ENCODE assay signal across 19 cellular contexts in the genomic region with DNA sequence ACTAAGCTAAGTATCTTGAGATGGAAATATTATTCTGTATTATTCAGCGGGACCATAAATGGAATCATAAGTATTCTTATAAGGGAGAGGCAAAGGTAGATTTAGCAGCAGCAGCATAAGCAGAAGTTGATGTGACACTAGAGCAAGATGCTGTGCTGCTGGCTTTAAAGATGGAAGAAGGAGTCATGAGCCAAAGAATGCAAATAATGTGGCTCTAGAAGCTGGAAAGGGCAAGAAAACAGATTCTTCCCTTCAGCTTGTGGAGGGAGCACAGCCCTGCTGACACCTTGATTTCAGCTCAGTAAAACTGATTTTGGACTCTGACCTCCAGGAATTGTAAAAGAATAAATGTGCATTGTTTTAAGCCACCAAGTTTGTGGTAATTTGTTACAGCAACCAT.
DNase-seq lines count a peak whose midpoint lies in the region; ATAC-seq and TF ChIP-seq lines count a peak whose summit lies in the region.
"Had no signal": no experiment of that assay in that cellular context is flagged by ENCODE, and none has a peak within 500 bp of the region (broad histone marks: within the 10 kb centered on the region; RNA-seq: fewer than 3 reads in every experiment).

No MANE protein-coding gene starts in this region.

- H3K36me3 ChIP-seq in GM23248 (ENCODE audit: low read depth): no peaks in the 10 kb centered on the region
- H3K36me3 ChIP-seq in osteoblast (ENCODE audit: insufficient read depth, low read length): no peaks in the 10 kb centered on the region
- H3K36me3 ChIP-seq: BLaER1 had no signal

- 93 to 97% methylated on average over 1 of the region's 1 CpG for WGBS in GM23248 (ENCODE audit: low coverage in 1 of 2, low lambda C conversion rate in 2 of 2, missing lambda C conversion rate in 2 of 2), 2 experiments

- H4K20me1 ChIP-seq in GM23248 (ENCODE audit: insufficient read depth) (no peaks in the 10 kb centered on the region), osteoblast (ENCODE audit: insufficient read depth, low read length) (no peaks in the 10 kb centered on the region)
- H4K20me1 ChIP-seq: BLaER1 had no signal

- H3K79me2 ChIP-seq in GM23248 (ENCODE audit: insufficient read depth) (no peaks in the 10 kb centered on the region), osteoblast (ENCODE audit: insufficient read depth, low read length) (no peaks in the 10 kb centered on the region)

- H3K4me1 ChIP-seq in GM23248 (ENCODE audit: insufficient read depth): 0 out of 2 replicates have a peak, but pooled peaks cover 3% of the 10 kb centered on the region
- peaks cover 7% of the 10 kb centered on the region for H3K4me1 ChIP-seq in osteoblast (ENCODE audit: insufficient read depth, low read length)
- H3K4me1 ChIP-seq: BLaER1, Caco-2 had no signal

- H2AFZ ChIP-seq in GM23248: no peak overlapping the region
- no peak overlapping the region for H2AFZ ChIP-seq in osteoblast (ENCODE audit: low read length)
- H2AFZ ChIP-seq: GM23338 had no signal

- DNase-seq in GM23248 (peak; percentile 21), astrocyte of the hippocampus (ENCODE audit: low read depth, low spot score) (peak; percentile 26), osteoblast (ENCODE audit: insufficient read length, low spot score, missing footprints) (no peak), NCI-H69 (lab: John Stamatoyannopoulos, UW) (no peak), nucleus accumbens (lab: John Stamatoyannopoulos, UW) (no peak)
- DNase-seq: Caco-2; CD4-positive, CD25-positive, alpha-beta regulatory T cell; CD8-positive, alpha-beta T cell; DMS153; DND-41; EL; GDM1; H9 had no signal

- no peaks in the 10 kb centered on the region for H3K9me3 ChIP-seq in GM23248 (ENCODE audit: low read depth)
- H3K9me3 ChIP-seq in osteoblast (ENCODE audit: low read depth, low read length): no peaks in the 10 kb centered on the region
- H3K9me3 ChIP-seq: Caco-2 had no signal

- H3K4me2 ChIP-seq in GM23248 (ENCODE audit: unreplicated experiment) (no peak overlapping the region), osteoblast (ENCODE audit: insufficient read depth, low read length) (peak overlapping the region; percentile 15)
- H3K4me2 ChIP-seq: BLaER1, GM23338 had no signal

- H3K27ac ChIP-seq in GM23248: no peak overlapping the region
- no peak overlapping the region for H3K27ac ChIP-seq in osteoblast (ENCODE audit: low read depth, low read length)
- H3K27ac ChIP-seq: BLaER1, C4-2B had no signal

- H3K9ac ChIP-seq in GM23248: no peak overlapping the region
- H3K9ac ChIP-seq: BLaER1 had no signal

- H3F3A ChIP-seq in GM23248 (ENCODE audit: insufficient read depth): no peaks in the 10 kb centered on the region

- H3K4me3 ChIP-seq in GM23248: no peak overlapping the region
- H3K4me3 ChIP-seq in osteoblast (ENCODE audit: insufficient read depth, low read length): no peak overlapping the region
- H3K4me3 ChIP-seq: BLaER1, GM12878, GM23338 had no signal

- TF ChIP-seq CTCF in osteoblast (IDR thresholded peaks at IDR 0.05; ENCODE audit: extremely low read depth, low read depth, low read length): no peak

- H3K27me3 ChIP-seq in GM23248 (replicated peaks; ENCODE audit: insufficient read depth) (no peaks in the 10 kb centered on the region), osteoblast (ENCODE audit: insufficient read depth, low read length) (no peaks in the 10 kb centered on the region)
- H3K27me3 ChIP-seq: BLaER1 had no signal

- no peak for ATAC-seq in GM19328 (IDR thresholded peaks at IDR 0.05; ENCODE audit: unreplicated experiment)
- ATAC-seq: CD8-positive, alpha-beta T cell; GM12878; GM23338; HCT116 had no signal

- in situ Hi-C loops in GM23248 (cut with MboI): no loop called here

- no peaks in the 10 kb centered on the region for H3K9me2 ChIP-seq in GM23248 (ENCODE audit: insufficient read depth)

Comparison
In these comparisons a context has a peak if more than half of its experiments do, and no peak if none do; other contexts are left out.
1. DNase-seq: peak in GM23248 (single experiment) and astrocyte of the hippocampus (single experiment); none in osteoblast (single experiment), NCI-H69 (single experiment) and nucleus accumbens (0 of 56).